In genomic region chr6:147207351-147207750, GRCh38 we compare ENCODE assay signal across 11 cellular contexts. TPM values are rescaled to one million over a fixed set of nuclear protein-coding genes. Genes with fewer than 3 reads are reported as not detected.
DNase-seq lines count a peak whose midpoint lies in the region; ATAC-seq, FAIRE-seq and TF ChIP-seq lines count a peak whose summit lies in the region.
"Had no signal": no experiment of that assay in that cellular context is flagged by ENCODE, and none has a peak within 500 bp of the region (broad histone marks: within the 10 kb centered on the region; RNA-seq: fewer than 3 reads in every experiment).

No MANE protein-coding gene starts in this region.

- in situ Hi-C loops in K562 (cut with MboI): loop anchor here (25.0 kb wide), 1 partner anchor 320 kb away; no protein-coding TSS in a partner anchor

- TF ChIP-seq CTCF in heart right ventricle (IDR thresholded peaks at IDR 0.05) (no peak), K562 (IDR thresholded peaks at IDR 0.05 in 2 of 3, conservative IDR thresholded peaks at IDR 0.05 in 1 of 3; ENCODE audit: insufficient read depth in 2 of 3, low read depth in 1 of 3, low read length in 3 of 3) (no peak; a peak in 1 of 6 replicates), uterus (IDR thresholded peaks at IDR 0.05) (no peak)

- intact Hi-C loops in heart right ventricle (cut with DNase I) (loop anchor here in 4 of 10 donors (10.0 kb wide), 4 partner anchors 293 to 1393 kb away; partner anchors contain the start of genes FBXO30 (in 1 of the 4) and RAB32 (in 1 of the 4)), left cardiac atrium (cut with DNase I) (no loop called here), K562 (cut with micrococcal nuclease) (loop anchor here (1.0 kb wide), 1 partner anchor 321 kb away; no protein-coding TSS in a partner anchor), uterus (cut with DNase I; ENCODE audit: low total_unique reads) (no loop called here)

- FAIRE-seq in K562 (lab: Jason Lieb, UNC) (peak; percentile 58), HTR-8/SVneo (lab: Jason Lieb, UNC) (no peak)
- FAIRE-seq: H1 had no signal

- H2AFZ ChIP-seq in K562 (ENCODE audit: low read depth, low read length): no peak overlapping the region

- H3K27ac ChIP-seq in heart right ventricle: peak overlapping the region in 8 of 10 donors; percentile 5 to 92 (median 61)
- H3K27ac ChIP-seq in K562 (ENCODE audit: extremely low read depth, low read depth, low read length): peak overlapping the region; percentile 88
- H3K27ac ChIP-seq in muscle layer of duodenum (ENCODE audit: low read length): peak overlapping the region; percentile 46
- H3K27ac ChIP-seq in uterus: peak overlapping the region; percentile 97 to 99

- H3K36me3 ChIP-seq in heart right ventricle: no peaks in the 10 kb centered on the region
- peaks cover 52% of the 10 kb centered on the region for H3K36me3 ChIP-seq in K562 (ENCODE audit: control insufficient read depth, insufficient read depth, low read length)
- peaks cover 0 to 9% of the 10 kb centered on the region in 2 donors for H3K36me3 ChIP-seq in muscle layer of duodenum (ENCODE audit: control insufficient read depth in 1 of 2, insufficient read depth in 2 of 2, low read length in 2 of 2)
- no peaks in the 10 kb centered on the region for H3K36me3 ChIP-seq in uterus

- no peaks in the 10 kb centered on the region for H3K9me3 ChIP-seq in heart right ventricle
- H3K9me3 ChIP-seq in K562 (replicated peaks; ENCODE audit: control insufficient read depth, insufficient read depth, low read depth, low read length): no peaks in the 10 kb centered on the region
- no peaks in the 10 kb centered on the region for H3K9me3 ChIP-seq in muscle layer of duodenum (ENCODE audit: control insufficient read depth in 1 of 2, low read length in 2 of 2)
- H3K9me3 ChIP-seq in uterus: no peaks in the 10 kb centered on the region

- CTCF ChIA-PET in K562 (lab: Yijun Ruan, JAX; ENCODE audit: low intra/inter-chr PET ratio): no interaction called here

- no peak for TF ChIP-seq EP300 in K562 (IDR thresholded peaks at IDR 0.05; ENCODE audit: low read length)

- no peaks in the 10 kb centered on the region for H3K9me1 ChIP-seq in K562 (ENCODE audit: control insufficient read depth, insufficient read depth, low read length)

- peak overlapping the region; percentile 78 for H3K4me2 ChIP-seq in K562 (ENCODE audit: insufficient read depth, low read length)

- BruUV-seq in K562 (replicated peaks; lab: Mats Ljungman, UMichigan): no TSS peak

- H3K9ac ChIP-seq in K562 (ENCODE audit: insufficient read depth in 1 of 2, low read depth in 2 of 2, low read length in 2 of 2): peak overlapping the region in 1 of 2 experiments; percentile 80; a peak in 3 of 4 replicates

- H3K27me3 ChIP-seq in heart right ventricle (no peaks in the 10 kb centered on the region), K562 (ENCODE audit: control insufficient read depth in 2 of 2, insufficient read depth in 2 of 2, low read length in 2 of 2) (no peaks in the 10 kb centered on the region), muscle layer of duodenum (ENCODE audit: low read depth, low read length) (no peaks in the 10 kb centered on the region), uterus (no peaks in the 10 kb centered on the region)

- ATAC-seq in heart right ventricle (no peak), left cardiac atrium (no peak), K562 (peak; percentile 50), GM21526 (IDR thresholded peaks at IDR 0.05; ENCODE audit: low FRiP score, unreplicated experiment) (no peak), HG03108 (IDR thresholded peaks at IDR 0.05; ENCODE audit: unreplicated experiment) (no peak)

- no peak for DNase-seq in heart right ventricle
- DNase-seq in left cardiac atrium: no peak
- peak in 1 of 4 experiments; percentile 69 for DNase-seq in K562 (ENCODE audit: extremely low read depth in 1 of 4, low spot score in 3 of 4)
- DNase-seq in uterus: no peak
- DNase-seq in HTR-8/SVneo (ENCODE audit: insufficient read length, low spot score): no peak
- DNase-seq: NK-92 treated with Interleukin-12 subunit alpha and Interleukin-12 subunit beta, amount 100 ng/mL, for 24 hours; stimulated activated CD8-positive, alpha-beta memory T cell treated with anti-CD3 and anti-CD28 coated beads, Interleukin-4, amount 100 ng/mL, for 48 hours had no signal

- POLR2A ChIA-PET in K562 (lab: Yijun Ruan, JAX): interaction anchor here (0.7 to 1.2 kb wide), 3 partner anchors 10 to 1446 kb away, joined by 3 read pairs; no protein-coding TSS in a partner anchor

- TF ChIP-seq POLR2A in K562 (conservative IDR thresholded peaks at IDR 0.05): 0 out of 2 replicates have a peak, but pooled peaks have one; percentile 35
- TF ChIP-seq POLR2A in uterus (IDR thresholded peaks at IDR 0.05): no peak

- TF ChIP-seq RAD21 in K562 (CRISPR knock-in tag; conservative IDR thresholded peaks at IDR 0.05 in 1 of 2, IDR thresholded peaks at IDR 0.05 in 1 of 2): peak in 1 of 2 experiments; percentile 5; a peak in 1 of 4 replicates

- H3K4me3 ChIP-seq in heart right ventricle (peak overlapping the region in 6 of 10 donors; percentile 10 to 91 (median 27)), K562 (peak overlapping the region; percentile 88), muscle layer of duodenum (ENCODE audit: low read depth in 1 of 2, low read length in 2 of 2) (peak overlapping the region in 1 of 2 donors; percentile 18), uterus (no peak overlapping the region)

- 64 to 66% methylated on average over 6 of the region's 6 CpGs for WGBS in heart right ventricle, 2 donors
- WGBS in K562 (ENCODE audit: insufficient coverage, low coverage, missing lambda C conversion rate): 1% methylated on average over 6 of the region's 6 CpGs

- no peaks in the 10 kb centered on the region; the same call in 1 of the 2 replicates for H4K20me1 ChIP-seq in K562 (replicated peaks; ENCODE audit: control insufficient read depth, insufficient read depth, low read length)

- peaks cover 98% of the 10 kb centered on the region for H3K79me2 ChIP-seq in K562 (ENCODE audit: control insufficient read depth, insufficient read depth, low read length)

- peaks cover 0 to 49% (median 39%) of the 10 kb centered on the region in 9 donors for H3K4me1 ChIP-seq in heart right ventricle
- H3K4me1 ChIP-seq in K562 (replicated peaks in 1 of 2; ENCODE audit: control insufficient read depth in 2 of 2, insufficient read depth in 2 of 2, low read length in 2 of 2): peaks cover 5 to 29% of the 10 kb centered on the region in 2 experiments
- H3K4me1 ChIP-seq in muscle layer of duodenum (ENCODE audit: control insufficient read depth in 1 of 2, insufficient read depth in 2 of 2, low read length in 2 of 2): peaks cover 0 to 6% of the 10 kb centered on the region in 2 donors
- H3K4me1 ChIP-seq in uterus: peaks cover 0 to 4% of the 10 kb centered on the region in 2 donors

TF ChIP-seq in K562, 482 proteins besides CTCF, POLR2A, EP300 and RAD21 (continues in another document):
- 0 out of 2 replicates have a peak, but pooled peaks have one; percentile 13 for TF ChIP-seq PHB2 (IDR thresholded peaks at IDR 0.05; ENCODE audit: low read depth)
- 0 out of 2 replicates have a peak, but pooled peaks have one; percentile 3 for TF ChIP-seq CREM (IDR thresholded peaks at IDR 0.05; ENCODE audit: low read depth)
- 0 out of 2 replicates have a peak, but pooled peaks have one; percentile 4 for TF ChIP-seq STAT5A (IDR thresholded peaks at IDR 0.05; ENCODE audit: borderline replicate concordance, low read length)
- TF ChIP-seq POLR3G (IDR thresholded peaks at IDR 0.05; ENCODE audit: extremely low read depth, insufficient read length, insufficient replicate concordance): no peak
- TF ChIP-seq USF1 (CRISPR knock-in tag; IDR thresholded peaks at IDR 0.05): no peak
- no peak for TF ChIP-seq BMI1 (IDR thresholded peaks at IDR 0.05; ENCODE audit: low read length)
- peak; percentile 17 for TF ChIP-seq POLR2B (IDR thresholded peaks at IDR 0.05; ENCODE audit: low read depth, partially characterized antibody)
- TF ChIP-seq FOXK1 (CRISPR knock-in tag; IDR thresholded peaks at IDR 0.05; ENCODE audit: borderline replicate concordance): no peak
- TF ChIP-seq TEAD2 (tag; IDR thresholded peaks at IDR 0.05): no peak

RNA-seq across cellular contexts. Expression of gene STXBP5, which starts 3.1 kb away (rescaled TPM):
- total RNA-seq in heart right ventricle: 10 to 100 TPM in 8 of 10 donors, 1 to 10 TPM in 2; 9.0 to 16.3 (median 13.4) TPM
- 10 to 100 TPM in 1 of 2 donors, 1 to 10 TPM in 1; 2.8 to 23.2 TPM for polyA plus RNA-seq in heart right ventricle
- 10 to 100 TPM; 10.6 to 13.0 TPM for total RNA-seq in left cardiac atrium
- total RNA-seq in K562 (2011; cell fraction: chromatin; rRNA removed; ENCODE audit: low replicate concordance): 282 and 467 TPM in 2 replicates
- total RNA-seq in K562 (2011; cell fraction: nucleolus; rRNA removed): 111 and 113 TPM in 2 replicates
- total RNA-seq in K562 (2011; cell fraction: nucleoplasm; rRNA removed): 160 and 217 TPM in 2 replicates
- 50.1 and 60.1 TPM in 2 replicates for total RNA-seq in K562 (2014; rRNA removed)
- total RNA-seq in K562 (2014; rRNA removed; fragmentation: Illumina TruSeq; extraction: Trizol): 114 and 158 TPM in 2 replicates
- 144 and 155 TPM in 2 replicates for total RNA-seq in K562 (2015; rRNA removed; fragmentation: Illumina TruSeq; extraction: Trizol)
- total RNA-seq in K562 (2021): 98.8 and 115 TPM in 2 replicates
- 128 and 172 TPM in 2 replicates for polyA plus RNA-seq in K562 (2011; rRNA removed)
- 42.0 and 63.5 TPM in 2 replicates for polyA plus RNA-seq in K562 (2011; cell fraction: cytosol; rRNA removed)
- 254 and 270 TPM in 2 replicates for polyA plus RNA-seq in K562 (2011; cell fraction: nucleus; rRNA removed)
- polyA plus RNA-seq in K562 (2012): 56.3 and 84.9 TPM in 2 replicates
- 71.5 and 82.1 TPM in 2 replicates for polyA plus RNA-seq in K562 (2014; fragmentation: Illumina TruSeq; extraction: Trizol)
- 10 to 100 TPM; 23.3 to 23.9 TPM for polyA plus RNA-seq in K562 (2014; fragmentation: Nextera tagmentation; extraction: Ambion mirVana)
- 49.6 and 60.5 TPM in 2 replicates for polyA plus RNA-seq in K562 (2014; rRNA removed)
- polyA minus RNA-seq in K562 (2011; rRNA and poly(A)+ RNA removed): 447 and 452 TPM in 2 replicates
- polyA minus RNA-seq in K562 (2011; cell fraction: cytosol; rRNA and poly(A)+ RNA removed): 96.1 and 167 TPM in 2 replicates
- 374 and 571 TPM in 2 replicates for polyA minus RNA-seq in K562 (2011; cell fraction: nucleus; rRNA and poly(A)+ RNA removed)
- total RNA-seq in uterus: 10 to 100 TPM; 28.9 to 80.2 (median 36.9) TPM

Comparison
In these comparisons a context has a peak if more than half of its experiments do, and no peak if none do; other contexts are left out.
1. H3K27ac ChIP-seq: peak in every context shown above with its lines; median percentile 98 in uterus; 88 in K562; 61 in heart right ventricle; 46 in muscle layer of duodenum.
2. H3K4me3 ChIP-seq: peak in heart right ventricle (6 of 10) and K562 (single experiment); none in uterus (0 of 2).